ENCODE assay signal across 10 cellular contexts in genomic region chr2:240374085-240374907, GRCh38.
DNase-seq lines count a peak whose midpoint lies in the region; ATAC-seq and TF ChIP-seq lines count a peak whose summit lies in the region.
"Had no signal": no experiment of that assay in that cellular context is flagged by ENCODE, and none has a peak within 500 bp of the region (broad histone marks: within the 10 kb centered on the region; RNA-seq: fewer than 3 reads in every experiment).

No MANE protein-coding gene starts in this region.

- H3K4me1 ChIP-seq in stomach, result peaks cover 14 to 28% (median 19%) of the 10 kb centered on the region in 4 donors

- H3K4me3 ChIP-seq in H7 (ENCODE audit: insufficient read depth, low read depth, low read length), result no peak overlapping the region
- no peak overlapping the region for H3K4me3 ChIP-seq in astrocyte of the spinal cord (ENCODE audit: low read depth, low read length)
- no peak overlapping the region for H3K4me3 ChIP-seq in stomach
- H3K4me3 ChIP-seq: right lobe of liver had no signal

- no peak for ATAC-seq in GM21576 (IDR thresholded peaks at IDR 0.05; ENCODE audit: unreplicated experiment)
- ATAC-seq in HG03378 (IDR thresholded peaks at IDR 0.05; ENCODE audit: unreplicated experiment), result no peak
- ATAC-seq in GM21367 (IDR thresholded peaks at IDR 0.05; ENCODE audit: unreplicated experiment), result no peak

- no peak for TF ChIP-seq CTCF in astrocyte of the spinal cord (IDR thresholded peaks at IDR 0.05; ENCODE audit: low read depth, low read length)
- no peak for TF ChIP-seq CTCF in stomach (IDR thresholded peaks at IDR 0.05)

- in situ Hi-C loops in astrocyte of the spinal cord (cut with HindIII; ENCODE audit: low sequenced_read_pairs), result no loop called here

- WGBS in stomach, 5 donors, result 42 to 50% (median 44%) methylated on average over 11 to 22 of the region's 22 CpGs

- DNase-seq in H7, result peak; percentile 81
- peak; percentile 72 for DNase-seq in astrocyte of the spinal cord (ENCODE audit: low read depth, low spot score)
- peak; percentile 75 for DNase-seq in iris pigment epithelial cell (ENCODE audit: low read depth)
- DNase-seq in stomach, result peak; percentile 34
- DNase-seq in putamen (ENCODE audit: low spot score), result no peak
- DNase-seq: NCI-H187 treated with DMSO at 0.1 percent for 48 hours, right lobe of liver had no signal

- H3K9me3 ChIP-seq in stomach, result no peaks in the 10 kb centered on the region
- H3K9me3 ChIP-seq: right lobe of liver had no signal

- no peaks in the 10 kb centered on the region for H3K36me3 ChIP-seq in H7 (replicated peaks; ENCODE audit: control insufficient read depth, insufficient read depth, low read length)
- no peaks in the 10 kb centered on the region for H3K36me3 ChIP-seq in stomach
- H3K36me3 ChIP-seq: right lobe of liver had no signal

- intact Hi-C loops in stomach (cut with DNase I; ENCODE audit: low total_unique reads), result no loop called here

- no peak for TF ChIP-seq EP300 in stomach (IDR thresholded peaks at IDR 0.05)

- no peak for TF ChIP-seq POLR2A in stomach (IDR thresholded peaks at IDR 0.05)

- peak overlapping the region; percentile 46 to 72 (median 59) for H3K27ac ChIP-seq in stomach

- H3K27me3 ChIP-seq in H7 (ENCODE audit: control insufficient read depth, insufficient read depth, low read length) (no peaks in the 10 kb centered on the region; the same call in 1 of the 2 replicates), stomach (no peaks in the 10 kb centered on the region)
- H3K27me3 ChIP-seq: right lobe of liver had no signal
